Comparison of ENCODE assay signal across 14 cellular contexts in genomic region chr12:3683670-3684069, GRCh38.
A peak's percentile ranks its signal among the peaks of the same experiment; 100 is the strongest.
DNase-seq lines count a peak whose midpoint lies in the region; ATAC-seq and TF ChIP-seq lines count a peak whose summit lies in the region.
"Had no signal": no experiment of that assay in that cellular context is flagged by ENCODE, and none has a peak within 500 bp of the region (broad histone marks: within the 10 kb centered on the region; RNA-seq: fewer than 3 reads in every experiment).

No MANE protein-coding gene starts in this region.

- H3K4me3 ChIP-seq in brain microvascular endothelial cell (ENCODE audit: low read depth, low read length) (no peak overlapping the region), left ventricle myocardium inferior (no peak overlapping the region)
- H3K4me3 ChIP-seq: SJSA1 had no signal

- peaks cover 19 to 26% of the 10 kb centered on the region in 2 donors for H3K4me1 Mint-ChIP-seq in natural killer cell treated with Interleukin-12 subunit alpha and Interleukin-12 subunit beta and Interleukin-15 and Interleukin-18, amount 100 ng/mL, for 72 hours (ENCODE audit: low read depth in 2 of 2)
- H3K4me1 Mint-ChIP-seq in natural killer cell: peaks cover 10 to 18% of the 10 kb centered on the region in 2 donors

- TF ChIP-seq CTCF in natural killer cell (IDR thresholded peaks at IDR 0.05): no peak
- no peak for TF ChIP-seq CTCF in brain microvascular endothelial cell (IDR thresholded peaks at IDR 0.05; ENCODE audit: low read depth, low read length, missing control alignments)
- TF ChIP-seq CTCF in left ventricle myocardium inferior (IDR thresholded peaks at IDR 0.05; ENCODE audit: borderline replicate concordance): no peak

- in situ Hi-C loops in brain microvascular endothelial cell (cut with HindIII; ENCODE audit: low pct_ligation_motif_present, low sequenced_read_pairs): no loop called here

- H3K27me3 ChIP-seq in brain microvascular endothelial cell (replicated peaks) (no peaks in the 10 kb centered on the region), left ventricle myocardium inferior (ENCODE audit: low read depth) (no peaks in the 10 kb centered on the region)
- H3K27me3 ChIP-seq: SJSA1 had no signal

- intact Hi-C loops in natural killer cell (cut with micrococcal nuclease): no loop called here
- intact Hi-C loops in left ventricle myocardium inferior (cut with micrococcal nuclease): no loop called here

- H3K9me3 ChIP-seq in left ventricle myocardium inferior (replicated peaks): peaks cover 5% of the 10 kb centered on the region
- H3K9me3 ChIP-seq: SJSA1 had no signal

- peaks cover 44% of the 10 kb centered on the region for H3K4me1 ChIP-seq in left ventricle myocardium inferior
- H3K4me1 ChIP-seq: SJSA1 had no signal

- no peak for ATAC-seq in natural killer cell treated with Interleukin-12 subunit alpha and Interleukin-12 subunit beta and Interleukin-15 and Interleukin-18, amount 100 ng/mL, for 72 hours
- ATAC-seq in natural killer cell: no peak
- no peak for ATAC-seq in HG03139 (IDR thresholded peaks at IDR 0.05; ENCODE audit: unreplicated experiment)
- no peak for ATAC-seq in GM21529 (IDR thresholded peaks at IDR 0.05; ENCODE audit: unreplicated experiment)
- no peak for ATAC-seq in GM19328 (IDR thresholded peaks at IDR 0.05; ENCODE audit: unreplicated experiment)

- no peaks in the 10 kb centered on the region for H3K27me3 Mint-ChIP-seq in natural killer cell treated with Interleukin-12 subunit alpha and Interleukin-12 subunit beta and Interleukin-15 and Interleukin-18, amount 100 ng/mL, for 72 hours
- H3K27me3 Mint-ChIP-seq in natural killer cell (ENCODE audit: low read depth in 2 of 2): no peaks in the 10 kb centered on the region
- H3K27me3 Mint-ChIP-seq: central memory CD8-positive, alpha-beta T cell had no signal

- no peaks in the 10 kb centered on the region for H3K9me3 Mint-ChIP-seq in natural killer cell treated with Interleukin-12 subunit alpha and Interleukin-12 subunit beta and Interleukin-15 and Interleukin-18, amount 100 ng/mL, for 72 hours
- no peaks in the 10 kb centered on the region for H3K9me3 Mint-ChIP-seq in natural killer cell
- H3K9me3 Mint-ChIP-seq: central memory CD8-positive, alpha-beta T cell had no signal

- H3K27ac ChIP-seq in brain microvascular endothelial cell (no peak overlapping the region), left ventricle myocardium inferior (replicated peaks) (peak overlapping the region; percentile 82)
- H3K27ac ChIP-seq: SJSA1 had no signal

- DNase-seq in natural killer cell treated with Interleukin-12 subunit alpha and Interleukin-12 subunit beta and Interleukin-15 and Interleukin-18, amount 100 ng/mL, for 72 hours (ENCODE audit: low spot score): no peak
- DNase-seq in natural killer cell (no peak), brain microvascular endothelial cell (peak; percentile 69), left ventricle myocardium inferior (no peak), glomerular visceral epithelial cell (ENCODE audit: extremely low spot score) (no peak)
- DNase-seq: activated CD8-positive, alpha-beta memory T cell treated with anti-CD3 and anti-CD28 coated beads for 24 hours; activated naive CD4-positive, alpha-beta T cell; NCI-H187 treated with DMSO at 0.1 percent for 48 hours had no signal

- H3K27ac Mint-ChIP-seq in natural killer cell treated with Interleukin-12 subunit alpha and Interleukin-12 subunit beta and Interleukin-15 and Interleukin-18, amount 100 ng/mL, for 72 hours: peak overlapping the region; percentile 27 to 44
- peak overlapping the region in 1 of 2 donors; percentile 6 for H3K27ac Mint-ChIP-seq in natural killer cell
- H3K27ac Mint-ChIP-seq: mesothelial cell of epicardium had no signal

- H3K36me3 Mint-ChIP-seq in natural killer cell treated with Interleukin-12 subunit alpha and Interleukin-12 subunit beta and Interleukin-15 and Interleukin-18, amount 100 ng/mL, for 72 hours: peaks cover 28% of the 10 kb centered on the region
- H3K36me3 Mint-ChIP-seq in natural killer cell: no peaks in the 10 kb centered on the region
- H3K36me3 Mint-ChIP-seq: mesothelial cell of epicardium had no signal

- H3K4me3 Mint-ChIP-seq in natural killer cell treated with Interleukin-12 subunit alpha and Interleukin-12 subunit beta and Interleukin-15 and Interleukin-18, amount 100 ng/mL, for 72 hours: no peak overlapping the region
- no peak overlapping the region for H3K4me3 Mint-ChIP-seq in natural killer cell
- H3K4me3 Mint-ChIP-seq: central memory CD8-positive, alpha-beta T cell; mesothelial cell of epicardium had no signal

- H3K36me3 ChIP-seq in brain microvascular endothelial cell (replicated peaks): peaks cover 2% of the 10 kb centered on the region
- H3K36me3 ChIP-seq in left ventricle myocardium inferior: no peaks in the 10 kb centered on the region
- H3K36me3 ChIP-seq: SJSA1 had no signal
